5 cellular contexts compared by ENCODE assay signal in the genomic region with DNA sequence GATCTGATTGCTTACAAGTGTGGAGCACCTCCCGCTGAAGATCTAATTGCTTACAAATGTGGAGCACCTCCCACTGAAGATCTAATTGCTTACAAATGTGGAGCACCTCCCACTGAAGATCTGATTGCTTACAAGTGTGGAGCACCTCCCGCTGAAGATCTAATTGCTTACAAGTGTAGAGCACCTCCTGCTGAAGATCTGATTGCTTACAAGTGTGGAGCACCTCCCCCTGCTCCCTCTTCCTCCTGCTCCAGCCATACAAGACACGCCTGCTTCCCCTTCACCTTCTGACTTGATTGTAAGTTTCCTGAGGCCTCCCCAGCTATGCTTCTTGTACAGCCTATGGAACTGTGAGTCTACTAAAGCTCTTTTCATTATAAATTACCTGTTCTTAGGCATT.
DNase-seq lines count a peak whose midpoint lies in the region; ATAC-seq, FAIRE-seq and TF ChIP-seq lines count a peak whose summit lies in the region.
"Not testable (repeated sequence)": the region's sequence is repeated elsewhere in the genome, so short reads cannot be mapped to it uniquely, and the experiment has no call there.

No MANE protein-coding gene starts in this region.

- H3K27ac ChIP-seq in OCI-LY3 (ENCODE audit: low read length); endodermal cell (ENCODE audit: low read depth, low read length); HepG2 (ENCODE audit: extremely low read length, insufficient read depth, low read length): not testable (repeated sequence)

- H4K20me1 ChIP-seq in OCI-LY3 (ENCODE audit: insufficient read depth, low read length); HepG2 (ENCODE audit: insufficient read depth, low read length): not testable (repeated sequence)

- not testable (repeated sequence) for H3K9ac ChIP-seq in OCI-LY3 (ENCODE audit: low read length); endodermal cell (ENCODE audit: extremely low read depth, low read length, poor library complexity, severe bottlenecking); HepG2 (ENCODE audit: insufficient read depth, low read depth, low read length)

- not testable (repeated sequence) for TF ChIP-seq EP300 in HepG2 (IDR thresholded peaks at IDR 0.05; ENCODE audit: low read depth in 2 of 2, low read length in 2 of 2); HepG2 (CRISPR knock-in tag; IDR thresholded peaks at IDR 0.05; ENCODE audit: borderline replicate concordance)

- not testable (repeated sequence) for H3K4me1 ChIP-seq in OCI-LY3 (ENCODE audit: low read length); endodermal cell (ENCODE audit: control insufficient read depth, insufficient read depth, low read length); HepG2 (ENCODE audit: insufficient read depth, low read length)

- not testable (repeated sequence) for H3K36me3 ChIP-seq in OCI-LY3 (replicated peaks; ENCODE audit: low read depth, low read length); endodermal cell (ENCODE audit: control insufficient read depth, insufficient read depth, low read length); HepG2 (replicated peaks in 1 of 2; ENCODE audit: control insufficient read depth in 1 of 2, insufficient read depth in 2 of 2, low read length in 2 of 2)

- peak overlapping the region; percentile 43; the same call in 1 of the 2 replicates for H2AFZ ChIP-seq in OCI-LY3 (ENCODE audit: low read depth, low read length)
- H2AFZ ChIP-seq in HepG2 (ENCODE audit: low read length): not testable (repeated sequence)

- DNase-seq in KBM-7: peak; percentile 0
- not testable (repeated sequence) for DNase-seq in endodermal cell; HepG2 (ENCODE audit: low spot score)
- peak; percentile 38 for DNase-seq in natural killer cell treated with Interleukin-12 subunit alpha and Interleukin-12 subunit beta and Interleukin-15 and Interleukin-18, amount 100 ng/mL, for 72 hours (ENCODE audit: low spot score)

- H3K4me2 ChIP-seq in OCI-LY3 (ENCODE audit: low read length); HepG2 (ENCODE audit: low read depth, low read length): not testable (repeated sequence)

- POLR2A ChIA-PET in HepG2 (lab: Yijun Ruan, JAX): not testable (repeated sequence)

- H3K4me3 Mint-ChIP-seq in endodermal cell; natural killer cell treated with Interleukin-12 subunit alpha and Interleukin-12 subunit beta and Interleukin-15 and Interleukin-18, amount 100 ng/mL, for 72 hours: not testable (repeated sequence)

- not testable (repeated sequence) for H3K9me3 Mint-ChIP-seq in endodermal cell; natural killer cell treated with Interleukin-12 subunit alpha and Interleukin-12 subunit beta and Interleukin-15 and Interleukin-18, amount 100 ng/mL, for 72 hours

- peaks cover 31% of the 10 kb centered on the region for H3K27me3 Mint-ChIP-seq in endodermal cell (ENCODE audit: insufficient read depth)
- not testable (repeated sequence) for H3K27me3 Mint-ChIP-seq in natural killer cell treated with Interleukin-12 subunit alpha and Interleukin-12 subunit beta and Interleukin-15 and Interleukin-18, amount 100 ng/mL, for 72 hours

- in situ Hi-C loops in KBM-7 (cut with MboI; ENCODE audit: low pct_unique_long_range_greater_than_20kb, low sequenced_read_pairs); HepG2 (cut with HindIII; ENCODE audit: extremely low pct_ligation_motif_present, low pct_unique_long_range_greater_than_20kb): not testable (repeated sequence)

- TF ChIP-seq POLR2A in HepG2 (IDR thresholded peaks at IDR 0.05; ENCODE audit: insufficient read depth in 1 of 2, low read depth in 2 of 2, low read length in 2 of 2): not testable (repeated sequence)

- not testable (repeated sequence) for TF ChIP-seq RAD21 in HepG2 (CRISPR knock-in tag; IDR thresholded peaks at IDR 0.05)

- peak overlapping the region; percentile 75 for H3K27ac Mint-ChIP-seq in endodermal cell
- H3K27ac Mint-ChIP-seq in natural killer cell treated with Interleukin-12 subunit alpha and Interleukin-12 subunit beta and Interleukin-15 and Interleukin-18, amount 100 ng/mL, for 72 hours: not testable (repeated sequence)

- FAIRE-seq in HepG2 (lab: Jason Lieb, UNC): not testable (repeated sequence)

- H3K27me3 ChIP-seq in OCI-LY3 (ENCODE audit: low read depth, low read length); endodermal cell (ENCODE audit: control insufficient read depth, insufficient read depth, low read length, poor library complexity, severe bottlenecking); HepG2 (ENCODE audit: control insufficient read depth in 1 of 2, insufficient read depth in 2 of 2, low read length in 2 of 2): not testable (repeated sequence)

- CTCF ChIA-PET in HepG2 (lab: Yijun Ruan, JAX; ENCODE audit: low intra/inter-chr PET ratio, low total read pairs): not testable (repeated sequence)

- H3K4me3 ChIP-seq in OCI-LY3 (ENCODE audit: low read length); endodermal cell (ENCODE audit: low read length); HepG2 (replicated peaks in 1 of 3; ENCODE audit: insufficient read depth in 1 of 3, low read depth in 2 of 3, low read length in 3 of 3): not testable (repeated sequence)

- not testable (repeated sequence) for ATAC-seq in HepG2; natural killer cell treated with Interleukin-12 subunit alpha and Interleukin-12 subunit beta and Interleukin-15 and Interleukin-18, amount 100 ng/mL, for 72 hours

- intact Hi-C loops in HepG2 (cut with micrococcal nuclease; ENCODE audit: unreplicated experiment): not testable (repeated sequence)

- WGBS in endodermal cell (ENCODE audit: insufficient coverage in 1 of 2, insufficient read length in 1 of 2), 2 experiments: 58 to 80% methylated on average over 1 to 2 of the region's 3 CpGs
- 13% methylated on average over 1 of the region's 3 CpGs for WGBS in HepG2 (ENCODE audit: low lambda C conversion rate)

- not testable (repeated sequence) for H3K9me3 ChIP-seq in OCI-LY3 (ENCODE audit: insufficient read depth, low read length); HepG2 (ENCODE audit: low read length)
- peaks cover 49% of the 10 kb centered on the region for H3K9me3 ChIP-seq in endodermal cell (ENCODE audit: control insufficient read depth, low read length)

- H3K4me1 Mint-ChIP-seq in endodermal cell: peaks cover 27% of the 10 kb centered on the region
- H3K4me1 Mint-ChIP-seq in natural killer cell treated with Interleukin-12 subunit alpha and Interleukin-12 subunit beta and Interleukin-15 and Interleukin-18, amount 100 ng/mL, for 72 hours (ENCODE audit: low read depth in 2 of 2): not testable (repeated sequence)

- H3K79me2 ChIP-seq in OCI-LY3 (ENCODE audit: low read length); HepG2 (ENCODE audit: insufficient read depth, low read length): not testable (repeated sequence)

- TF ChIP-seq CTCF in OCI-LY3 (IDR thresholded peaks at IDR 0.05; ENCODE audit: low read depth, low read length); endodermal cell (conservative IDR thresholded peaks at IDR 0.05); HepG2 (CRISPR knock-in tag; IDR thresholded peaks at IDR 0.05): not testable (repeated sequence)

- H3K36me3 Mint-ChIP-seq in endodermal cell (ENCODE audit: low read depth); natural killer cell treated with Interleukin-12 subunit alpha and Interleukin-12 subunit beta and Interleukin-15 and Interleukin-18, amount 100 ng/mL, for 72 hours: not testable (repeated sequence)

- not testable (repeated sequence) for BruUV-seq in HepG2 (replicated peaks; lab: Mats Ljungman, UMichigan)

TF ChIP-seq in HepG2, 621 proteins besides CTCF, POLR2A, EP300 and RAD21:
- TF ChIP-seq ZNF263 (CRISPR knock-in tag; IDR thresholded peaks at IDR 0.05): peak; percentile 63; the same call in 1 of the 2 replicates
